ENCODE assay signal across 8 cellular contexts in the genomic region with DNA sequence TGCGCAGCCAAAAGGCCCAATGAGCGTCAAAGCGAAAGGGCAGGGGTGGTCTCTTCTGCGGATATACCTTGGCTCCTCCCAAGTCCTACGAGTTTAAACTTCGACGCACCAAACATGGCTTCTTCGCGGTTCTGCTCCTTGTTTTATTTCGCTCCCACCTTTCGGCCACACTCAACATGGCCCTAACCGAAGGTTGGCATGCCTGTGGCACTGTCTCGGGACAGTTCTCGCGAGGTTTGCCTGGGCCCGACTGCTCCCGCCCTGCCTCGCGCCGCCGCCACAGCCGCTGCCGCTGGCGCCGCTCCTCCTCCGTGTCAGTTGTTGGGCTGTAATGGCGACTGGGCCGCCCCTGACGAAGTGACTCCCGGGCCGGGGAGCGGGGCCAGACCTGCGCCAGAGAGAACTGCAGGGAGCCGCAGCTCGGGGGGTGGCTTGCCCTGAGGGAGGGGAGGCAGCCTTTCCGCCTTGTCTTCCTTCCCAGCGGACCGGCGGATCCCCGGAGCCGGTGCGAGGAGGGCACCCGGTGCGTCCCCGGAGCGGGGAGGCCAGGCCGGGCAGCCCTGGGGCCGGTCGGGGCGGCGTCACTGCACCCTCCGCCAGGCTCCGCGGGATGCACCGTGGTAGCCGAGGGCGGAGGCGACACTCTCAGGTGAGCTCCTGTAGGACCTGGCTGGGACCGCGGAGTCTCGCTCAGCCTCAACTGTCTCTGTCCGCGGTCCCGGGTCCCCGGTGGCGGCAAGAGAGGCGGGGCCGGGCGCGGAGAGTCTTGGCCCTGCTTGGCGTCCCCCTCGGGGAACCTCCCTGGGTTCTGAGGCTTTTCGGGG.
DNase-seq lines count a peak whose midpoint lies in the region; ATAC-seq and TF ChIP-seq lines count a peak whose summit lies in the region.

A gene with protein sequence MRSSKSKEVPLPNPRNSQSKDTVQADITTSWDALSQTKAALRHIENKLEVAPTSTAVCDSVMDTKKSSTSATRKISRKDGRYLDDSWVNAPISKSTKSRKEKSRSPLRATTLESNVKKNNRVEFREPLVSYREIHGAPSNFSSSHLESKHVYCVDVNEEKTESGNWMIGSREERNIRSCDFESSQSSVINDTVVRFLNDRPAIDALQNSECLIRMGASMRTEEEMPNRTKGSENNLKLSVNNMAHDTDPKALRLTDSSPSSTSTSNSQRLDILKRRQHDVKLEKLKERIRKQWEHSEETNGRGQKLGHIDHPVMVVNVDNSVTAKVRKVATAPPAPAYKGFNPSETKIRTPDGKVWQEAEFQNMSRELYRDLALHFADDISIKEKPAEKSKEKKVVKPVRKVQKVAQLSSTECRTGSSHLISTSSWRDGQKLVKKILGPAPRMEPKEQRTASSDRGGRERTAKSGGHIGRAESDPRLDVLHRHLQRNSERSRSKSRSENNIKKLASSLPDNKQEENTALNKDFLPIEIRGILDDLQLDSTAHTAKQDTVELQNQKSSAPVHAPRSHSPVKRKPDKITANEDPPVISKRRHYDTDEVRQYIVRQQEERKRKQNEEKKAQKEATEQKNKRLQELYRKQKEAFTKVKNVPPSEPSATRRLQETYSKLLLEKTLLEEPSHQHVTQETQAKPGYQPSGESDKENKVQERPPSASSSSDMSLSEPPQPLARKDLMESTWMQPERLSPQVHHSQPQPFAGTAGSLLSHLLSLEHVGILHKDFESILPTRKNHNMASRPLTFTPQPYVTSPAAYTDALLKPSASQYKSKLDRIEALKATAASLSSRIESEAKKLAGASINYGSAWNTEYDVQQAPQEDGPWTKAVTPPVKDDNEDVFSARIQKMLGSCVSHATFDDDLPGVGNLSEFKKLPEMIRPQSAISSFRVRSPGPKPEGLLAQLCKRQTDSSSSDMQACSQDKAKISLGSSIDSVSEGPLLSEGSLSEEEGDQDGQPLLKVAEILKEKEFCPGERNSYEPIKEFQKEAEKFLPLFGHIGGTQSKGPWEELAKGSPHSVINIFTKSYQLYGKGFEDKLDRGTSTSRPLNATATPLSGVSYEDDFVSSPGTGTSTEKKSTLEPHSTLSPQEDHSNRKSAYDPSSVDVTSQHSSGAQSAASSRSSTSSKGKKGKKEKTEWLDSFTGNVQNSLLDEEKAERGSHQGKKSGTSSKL (N-terminal part only) (plus strand): TSS at position 317 of the 824 bp plus-strand sequence. CDS start 31,372 bp downstream, outside the sequence.

- DNase-seq in AG09319 (ENCODE audit: extremely low read depth, low read depth) = peak; percentile 98
- peak; percentile 99 for DNase-seq in NCI-H446 treated with DMSO at 0.1 percent for 48 hours (lab: John Stamatoyannopoulos, UW)
- peak; percentile 100 for DNase-seq in cerebellar cortex (ENCODE audit: low spot score)
- peak; percentile 99 for DNase-seq in iris pigment epithelial cell (ENCODE audit: low read depth)
- peak; percentile 93 to 96 for DNase-seq in stimulated activated CD4-positive, alpha-beta T cell treated with anti-CD3 and anti-CD28 coated beads, Interleukin-12 subunit alpha, Interleukin-12 subunit beta, amount 100 ng/mL, for 24 hours (ENCODE audit: low read depth in 2 of 2)

- no peak for TF ChIP-seq CTCF in AG09319 (IDR thresholded peaks at IDR 0.05; ENCODE audit: low read depth, low read length)

- ATAC-seq in GM19035 (IDR thresholded peaks at IDR 0.05; ENCODE audit: unreplicated experiment) (peak; percentile 91), HG03354 (IDR thresholded peaks at IDR 0.05; ENCODE audit: poor library complexity, severe bottlenecking, unreplicated experiment) (peak; percentile 91)
- ATAC-seq in activated CD4-positive, CD25-positive, alpha-beta regulatory T cell treated with anti-CD3 and anti-CD28 coated beads, Interleukin-2, amount 50 U/mL, for 24 hours = peak; percentile 95 to 96

Comparison
In these comparisons a context has a peak if more than half of its experiments do, and no peak if none do; other contexts are left out.
1. Peak in every context shown above with its lines: DNase-seq and ATAC-seq.